ENCODE assay signal across 35 cellular contexts in the genomic region with DNA sequence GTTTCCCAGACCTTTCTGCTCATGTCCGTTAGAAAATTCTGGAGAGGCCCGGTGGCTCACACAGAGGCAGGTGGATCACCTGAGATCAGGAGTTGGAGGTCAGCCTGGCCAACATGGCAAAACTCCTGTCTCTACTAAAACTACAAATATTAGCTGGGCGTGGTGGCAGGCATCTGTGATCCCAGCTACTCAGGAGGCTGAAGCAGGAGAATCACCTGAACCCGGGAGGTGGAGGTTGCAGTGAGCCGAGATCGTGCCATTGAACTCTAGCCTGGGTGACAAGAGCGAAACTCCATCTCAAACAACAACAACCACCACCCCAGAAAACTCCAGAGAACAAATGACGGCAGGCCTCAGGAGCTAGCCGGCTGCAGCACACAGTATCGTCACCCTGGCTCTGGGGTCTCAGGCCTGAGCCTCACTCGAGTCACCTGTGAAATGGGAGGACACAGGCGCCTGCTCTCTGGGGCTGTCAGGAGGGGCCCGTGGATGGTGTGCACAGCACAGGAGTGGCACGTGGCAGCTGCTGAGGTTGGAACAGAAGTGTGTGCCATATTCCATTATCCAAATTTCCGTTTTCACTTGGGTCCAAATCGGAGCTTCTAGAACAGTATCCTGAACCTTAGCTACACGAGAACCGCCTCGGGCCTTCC. TPM values are rescaled to one million over a fixed set of nuclear protein-coding genes. Genes with fewer than 3 reads are reported as not detected.
"Had no signal": no experiment of that assay in that cellular context is flagged by ENCODE, and none has a peak within 500 bp of the region (broad histone marks: within the 10 kb centered on the region; RNA-seq: fewer than 3 reads in every experiment).

No MANE protein-coding gene starts in this region.

- H3K4me3 Mint-ChIP-seq: dendritic cell treated with granulocyte-macrophage colony-stimulating factor and Interleukin-4, amounts not matched to agents 40 ng/mL and 50 ng/mL, for 4 days; endodermal cell; naive thymus-derived CD8-positive, alpha-beta T cell; nephron progenitor cell had no signal

- DNase-seq: central memory CD4-positive, alpha-beta T cell; colonic mucosa; effector CD8-positive, alpha-beta T cell; foreskin fibroblast; left cardiac atrium; mammary epithelial cell; midbrain; nephron progenitor cell; stimulated activated CD4-positive, alpha-beta T cell treated with anti-CD3 and anti-CD28 coated beads, Interleukin-15, amount 100 ng/mL, for 24 hours; stimulated activated CD4-positive, alpha-beta T cell treated with anti-CD3 and anti-CD28 coated beads, Interleukin-4, amount 100 ng/mL, for 1 hour; stimulated activated CD8-positive, alpha-beta memory T cell treated with anti-CD3 and anti-CD28 coated beads, Interleukin-4, amount 100 ng/mL, for 48 hours; stimulated activated naive CD4-positive, alpha-beta T cell treated with Interleukin-2 at 50 U/mL for 16 hours; substantia nigra; testis; uterus had no signal

- H3K9me3 Mint-ChIP-seq: dendritic cell treated with granulocyte-macrophage colony-stimulating factor and Interleukin-4, amounts not matched to agents 40 ng/mL and 50 ng/mL, for 4 days; endodermal cell; naive thymus-derived CD8-positive, alpha-beta T cell; nephron progenitor cell had no signal

- ATAC-seq: esophagus mucosa; gastroesophageal sphincter; left cardiac atrium; left lung; naive thymus-derived CD8-positive, alpha-beta T cell; psoas muscle; right cardiac atrium had no signal

- H3K27ac ChIP-seq: colonic mucosa, epithelial cell of prostate, gastroesophageal sphincter, heart left ventricle, hepatocyte, left lung, neutrophil, psoas muscle, skin epidermis, testis, tibial nerve, upper lobe of left lung, uterus had no signal

- H3K4me2 ChIP-seq: hepatocyte had no signal

- H3K4me1 ChIP-seq: colonic mucosa, psoas muscle, testis, uterus had no signal

- H3K27me3 ChIP-seq: testis, upper lobe of left lung, uterus had no signal

- H3K9me3 ChIP-seq: colonic mucosa, gastroesophageal sphincter, heart left ventricle, left lung, neutrophil, psoas muscle, testis, tibial nerve, upper lobe of left lung, uterus had no signal

- H3K79me2 ChIP-seq: hepatocyte had no signal

- H3K4me3 ChIP-seq: colonic mucosa, gastroesophageal sphincter, heart left ventricle, hepatocyte, left lung, psoas muscle, skin epidermis, testis, tibial nerve, upper lobe of left lung, uterus had no signal

- H3K36me3 ChIP-seq: colonic mucosa, uterus had no signal

- H3K27ac Mint-ChIP-seq: dendritic cell treated with granulocyte-macrophage colony-stimulating factor and Interleukin-4, amounts not matched to agents 40 ng/mL and 50 ng/mL, for 4 days; endodermal cell; nephron progenitor cell had no signal

- H2AFZ ChIP-seq: hepatocyte had no signal

RNA-seq across cellular contexts. Expression of a gene that starts 3.3 kb away (rescaled TPM):
- total RNA-seq: colonic mucosa; endodermal cell; esophagus mucosa; gastroesophageal sphincter; hepatocyte; kidney epithelial cell; left cardiac atrium; lower leg skin; mammary epithelial cell; myocyte; naive thymus-derived CD8-positive, alpha-beta T cell; osteocyte; renal cortical epithelial cell; tibial nerve; upper lobe of left lung had no signal
- polyA plus RNA-seq: hepatocyte; mammary epithelial cell; naive thymus-derived CD8-positive, alpha-beta T cell; right cardiac atrium had no signal
